ENCODE assay signal across 2 cellular contexts in the genomic region with DNA sequence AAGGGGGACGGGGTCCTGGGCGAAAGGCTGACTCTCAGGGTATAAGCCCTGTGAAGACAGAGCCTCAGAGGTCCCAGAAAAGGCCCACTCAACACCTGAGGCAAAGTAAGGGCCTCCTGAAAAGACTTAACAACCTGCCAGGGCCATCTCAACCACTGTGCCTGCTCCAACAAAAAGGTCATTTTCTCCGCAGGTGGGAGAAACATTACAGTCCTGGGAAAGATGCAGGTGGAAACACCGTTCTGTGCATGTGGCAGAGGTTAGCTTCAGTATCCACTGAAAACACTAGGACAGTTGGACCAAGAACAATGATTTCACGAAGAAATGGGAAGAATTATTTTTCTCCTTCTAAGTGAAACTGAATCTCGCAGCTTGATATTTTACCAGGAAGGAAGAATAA.
TF ChIP-seq lines count a peak whose summit lies in the region.

No MANE protein-coding gene starts in this region.

TF ChIP-seq in GM12878, 131 proteins besides CTCF, POLR2A, EP300 and RAD21 (continued from another document):
- TF ChIP-seq SUZ12 (IDR thresholded peaks at IDR 0.05; ENCODE audit: unreplicated experiment) (no peak), ZSCAN29 (IDR thresholded peaks at IDR 0.05) (no peak), CREB1 (IDR thresholded peaks at IDR 0.05; ENCODE audit: low read depth) (no peak), ZNF274 (IDR thresholded peaks at IDR 0.05; ENCODE audit: insufficient read depth, insufficient read length) (no peak), WRNIP1 (IDR thresholded peaks at IDR 0.05; ENCODE audit: borderline replicate concordance, low read depth, low read length) (no peak), TCF7 (IDR thresholded peaks at IDR 0.05; ENCODE audit: borderline replicate concordance) (no peak)

TF ChIP-seq in neural cell, 6 proteins besides CTCF, POLR2A, EP300 and RAD21 (continued from another document):
- no peak for TF ChIP-seq REST (IDR thresholded peaks at IDR 0.05; ENCODE audit: borderline replicate concordance)
